Comparison of ENCODE assay signal across 8 cellular contexts in the genomic region with DNA sequence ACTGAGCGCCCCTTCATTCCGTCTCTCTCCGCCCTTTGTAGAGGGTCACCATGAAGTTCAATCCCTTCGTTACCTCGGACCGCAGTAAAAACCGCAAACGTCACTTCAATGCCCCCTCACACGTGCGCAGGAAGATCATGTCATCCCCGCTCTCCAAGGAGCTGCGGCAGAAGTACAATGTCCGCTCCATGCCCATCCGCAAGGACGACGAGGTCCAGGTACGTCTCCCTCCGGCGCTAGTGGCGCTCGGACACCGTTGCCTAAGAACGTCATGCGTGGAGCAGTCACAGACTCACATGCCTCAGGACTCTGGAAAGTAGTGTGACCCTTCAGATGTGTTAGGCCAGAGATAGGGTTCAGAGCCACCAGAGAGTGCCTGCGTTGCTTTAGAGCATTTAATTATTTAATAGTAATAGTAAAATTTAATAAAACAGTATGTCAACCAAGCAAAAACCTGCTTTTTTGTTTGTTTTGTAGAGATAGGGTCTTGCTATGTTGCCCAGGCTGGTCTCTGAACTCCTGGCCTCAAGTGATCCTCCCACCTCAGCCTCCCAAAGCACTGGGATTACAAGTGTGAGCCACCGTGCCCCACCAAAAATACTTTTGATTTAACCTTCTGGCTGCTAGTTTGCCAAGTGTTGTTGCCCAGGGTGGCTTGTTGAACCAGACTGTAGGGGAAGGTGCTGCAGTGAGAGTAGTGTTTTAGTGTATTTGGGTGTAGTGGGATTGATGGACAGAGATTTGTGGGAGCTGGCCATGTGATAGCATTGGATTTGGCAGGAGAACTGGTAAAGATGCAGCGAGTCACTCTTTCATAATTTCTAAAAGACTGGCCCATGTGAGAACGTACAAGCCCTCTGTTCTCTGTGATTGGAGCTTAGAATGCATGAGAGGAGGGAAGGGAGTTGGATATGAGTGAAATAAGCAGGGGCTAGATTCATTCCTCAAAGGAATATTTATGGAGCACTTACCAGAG. TPM values are rescaled to one million over a fixed set of nuclear protein-coding genes. Genes with fewer than 3 reads are reported as not detected.
DNase-seq lines count a peak whose midpoint lies in the region; ATAC-seq lines count a peak whose summit lies in the region.

No MANE protein-coding gene starts in this region.

- ATAC-seq in left lobe of liver (peak; percentile 1), HG03520 (IDR thresholded peaks at IDR 0.05; ENCODE audit: unreplicated experiment) (no peak)

- DNase-seq in activated CD4-positive, alpha-beta T cell treated with anti-CD3 and anti-CD28 coated beads for 48 hours: peak; percentile 26
- DNase-seq in activated CD4-positive, alpha-beta T cell treated with anti-CD3 and anti-CD28 coated beads, Interleukin-2, amount 50 U/mL, for 1 hour: no peak
- no peak for DNase-seq in left lobe of liver (ENCODE audit: low spot score)
- no peak for DNase-seq in Ammon's horn (ENCODE audit: low spot score)
- DNase-seq in NCI-H1048 (lab: John Stamatoyannopoulos, UW): no peak

- peaks cover 4% of the 10 kb centered on the region for H3K36me3 ChIP-seq in thymus (ENCODE audit: control insufficient read depth, insufficient read depth)

- H3K27ac ChIP-seq in adipose tissue (ENCODE audit: low read depth, low read length) (peak overlapping the region; percentile 19), thymus (ENCODE audit: low read depth) (peak overlapping the region; percentile 10)

- H3K27me3 ChIP-seq in thymus (ENCODE audit: control insufficient read depth, insufficient read depth): peaks cover 5% of the 10 kb centered on the region

- H3K4me1 ChIP-seq in thymus (ENCODE audit: control insufficient read depth, insufficient read depth, low read length): peaks cover 11% of the 10 kb centered on the region

- no peaks in the 10 kb centered on the region for H3K9me3 ChIP-seq in thymus (ENCODE audit: control insufficient read depth)

- H3K4me3 ChIP-seq in thymus (ENCODE audit: low read length): peak overlapping the region; percentile 57

- 9 to 13% (median 13%) methylated on average over 26 to 28 of the region's 28 CpGs for WGBS in adipose tissue, 3 donors
- WGBS in thymus: 13% methylated on average over 28 of the region's 28 CpGs

RNA-seq across cellular contexts. Expression of gene RPL26L1, which starts 0.9 kb away (rescaled TPM):
- polyA plus RNA-seq in adipose tissue (10 to 100 TPM; 29.3 to 46.7 (median 45.1) TPM), thymus (62.4 TPM)
- 16.3 TPM for total RNA-seq in left lobe of liver

RNA-seq across cellular contexts. Expression of gene ATP6V0E1, which starts 23.5 kb away (rescaled TPM):
- polyA plus RNA-seq in adipose tissue (100 to 1,000 TPM; 145 to 323 (median 287) TPM), thymus (420 TPM)
- total RNA-seq in left lobe of liver: 110 TPM
